Comparison of ENCODE assay signal across 8 cellular contexts in genomic region chr1:110338200-110339039, GRCh38. TPM values are rescaled to one million over a fixed set of nuclear protein-coding genes. Genes with fewer than 3 reads are reported as not detected.
DNase-seq lines count a peak whose midpoint lies in the region; ATAC-seq, FAIRE-seq and TF ChIP-seq lines count a peak whose summit lies in the region.

No MANE protein-coding gene starts in this region.

- H3K27ac ChIP-seq in OCI-LY1 (ENCODE audit: low read depth, low read length, poor library complexity, severe bottlenecking) (peak overlapping the region; percentile 97), muscle layer of colon (ENCODE audit: low read depth, low read length) (peak overlapping the region; percentile 77)

- FAIRE-seq in D721Med (lab: Jason Lieb, UNC): peak; percentile 29

- H3K4me1 ChIP-seq in OCI-LY1 (ENCODE audit: insufficient read depth, low read length, severe bottlenecking): peaks cover 44% of the 10 kb centered on the region
- peaks cover 41% of the 10 kb centered on the region for H3K4me1 ChIP-seq in muscle layer of colon (ENCODE audit: insufficient read depth, low read length)

- H3K9me2 ChIP-seq in OCI-LY1 (ENCODE audit: low read depth, low read length): no peaks in the 10 kb centered on the region

- H3F3A ChIP-seq in OCI-LY1 (ENCODE audit: insufficient read depth, low read length): no peaks in the 10 kb centered on the region

- H3K79me2 ChIP-seq in OCI-LY1 (ENCODE audit: insufficient read depth, low read length): peaks cover 38% of the 10 kb centered on the region

- H3K36me3 ChIP-seq in OCI-LY1 (ENCODE audit: insufficient read depth, low read length): peaks cover 33% of the 10 kb centered on the region
- H3K36me3 ChIP-seq in muscle layer of colon (ENCODE audit: insufficient read depth, low read length): peaks cover 18% of the 10 kb centered on the region

- peak overlapping the region; percentile 82 for H3K4me3 ChIP-seq in OCI-LY1 (ENCODE audit: low read depth, low read length, poor library complexity, severe bottlenecking)
- H3K4me3 ChIP-seq in epithelial cell of proximal tubule (ENCODE audit: low read depth, low read length): peak overlapping the region; percentile 95
- H3K4me3 ChIP-seq in muscle layer of colon (ENCODE audit: low read depth in 1 of 2, low read length in 2 of 2): peak overlapping the region; percentile 59 to 76

- TF ChIP-seq CTCF in D721Med (IDR thresholded peaks at IDR 0.05; ENCODE audit: insufficient read depth, missing control alignments) (peak; percentile 27), OCI-LY1 (IDR thresholded peaks at IDR 0.05; ENCODE audit: low read length) (peak; percentile 65), epithelial cell of proximal tubule (conservative IDR thresholded peaks at IDR 0.05; ENCODE audit: low read depth, low read length) (peak; percentile 49)

- H3K4me2 ChIP-seq in OCI-LY1 (ENCODE audit: low read length): peak overlapping the region; percentile 73

- H3K9me3 ChIP-seq in OCI-LY1 (ENCODE audit: low read length) (no peaks in the 10 kb centered on the region), muscle layer of colon (ENCODE audit: low read length) (no peaks in the 10 kb centered on the region)

- peak; percentile 48 for DNase-seq in D721Med (ENCODE audit: insufficient read length, low spot score)
- peak; percentile 84 for DNase-seq in HuH-7.5 (ENCODE audit: low spot score)
- peak; percentile 91 for DNase-seq in activated T-cell treated with anti-CD3 and anti-CD28 coated beads for 24 hours (ENCODE audit: low read depth)
- peak; percentile 100 for DNase-seq in epithelial cell of proximal tubule (ENCODE audit: low read depth)
- DNase-seq in stimulated activated CD8-positive, alpha-beta memory T cell treated with anti-CD3 and anti-CD28 coated beads, Interleukin-7, amount 100 ng/mL, for 24 hours (ENCODE audit: low read depth): peak; percentile 85

- no peaks in the 10 kb centered on the region; the same call in 1 of the 2 replicates for H4K20me1 ChIP-seq in OCI-LY1 (ENCODE audit: insufficient read depth, low read length)

- ATAC-seq in GM21528 (IDR thresholded peaks at IDR 0.05; ENCODE audit: low FRiP score, unreplicated experiment): peak; percentile 76

- H3K27me3 ChIP-seq in OCI-LY1 (ENCODE audit: insufficient read depth, low read length) (no peaks in the 10 kb centered on the region), muscle layer of colon (ENCODE audit: control insufficient read depth in 1 of 2, insufficient read depth in 2 of 2, low read length in 2 of 2) (no peaks in the 10 kb centered on the region)

- H3K9ac ChIP-seq in OCI-LY1 (ENCODE audit: low read length) (peak overlapping the region; percentile 80), muscle layer of colon (ENCODE audit: low read length) (peak overlapping the region; percentile 69)

- H2AFZ ChIP-seq in OCI-LY1 (ENCODE audit: low read length): no peak overlapping the region

RNA-seq across cellular contexts. Expression of gene RBM15, which starts 0.8 kb away (rescaled TPM):
- total RNA-seq in epithelial cell of proximal tubule: 19.9 and 24.2 TPM in 2 replicates

RNA-seq across cellular contexts. Expression of gene SLC16A4, which starts 52.4 kb away (rescaled TPM):
- total RNA-seq in epithelial cell of proximal tubule: 9.2 and 12.4 TPM in 2 replicates

Comparison
In these comparisons a context has a peak if more than half of its experiments do, and no peak if none do; other contexts are left out.
1. Peak in every context shown above with its lines: DNase-seq, ATAC-seq, H3K4me3 ChIP-seq and H3K27ac ChIP-seq.
2. DNase-seq: peak in every context shown above with its lines; median percentile 100 in epithelial cell of proximal tubule; 91 in activated T-cell treated with anti-CD3 and anti-CD28 coated beads for 24 hours; 85 in stimulated activated CD8-positive, alpha-beta memory T cell treated with anti-CD3 and anti-CD28 coated beads, Interleukin-7, amount 100 ng/mL, for 24 hours; 84 in HuH-7.5; 48 in D721Med.